In the genomic region with DNA sequence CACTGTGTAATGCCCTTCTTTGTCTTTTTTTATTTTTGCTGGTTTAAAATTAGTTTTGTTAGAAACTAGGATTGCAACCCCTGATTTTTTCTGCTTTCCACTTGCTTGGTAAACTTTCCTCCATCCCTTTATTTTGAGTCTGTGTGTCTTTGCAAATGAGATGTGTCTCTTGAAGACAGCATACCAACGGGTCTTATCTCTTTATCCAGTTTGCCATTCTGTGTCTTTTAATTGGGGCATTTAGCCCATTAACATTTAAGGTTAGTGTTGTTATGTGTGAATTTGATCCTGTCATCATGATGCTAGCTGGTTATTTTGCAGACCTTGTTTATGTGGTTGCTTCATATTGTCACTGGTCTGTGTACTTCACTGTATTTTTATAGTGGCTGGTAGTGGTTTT, we compare ENCODE assay signal across 35 cellular contexts.
"Had no signal": no experiment of that assay in that cellular context is flagged by ENCODE, and none has a peak within 500 bp of the region (broad histone marks: within the 10 kb centered on the region; RNA-seq: fewer than 3 reads in every experiment).

No MANE protein-coding gene starts in this region.

- H3K36me3 ChIP-seq: MG63 had no signal

- DNase-seq: Karpas-422, Kasumi-1, MG63, MM.1S, MV-4-11, NCI-H1048, NCI-H1092, NCI-H1092 treated with DMSO at 0.1 percent for 48 hours, NCI-H1105, NCI-H1105 treated with DMSO at 0.1 percent for 48 hours, NCI-H1417, NCI-H1417 treated with DMSO at 0.1 percent for 48 hours, NCI-H1436, NCI-H1436 treated with DMSO at 0.1 percent for 48 hours, NCI-H146, NCI-H1694, NCI-H1694 treated with DMSO at 0.1 percent for 48 hours, NCI-H187, NCI-H187 treated with DMSO at 0.1 percent for 48 hours, NCI-H1930, NCI-H2029, NCI-H2029 treated with DMSO at 0.1 percent for 48 hours, NCI-H2081, NCI-H2081 treated with DMSO at 0.1 percent for 48 hours, NCI-H2107, NCI-H2171, NCI-H2171 treated with DMSO at 0.1 percent for 48 hours, NCI-H2227 treated with DMSO at 0.1 percent for 48 hours, NCI-H226, NCI-H345, NCI-H446, NCI-H446 treated with DMSO at 0.1 percent for 48 hours, NCI-H510A, NCI-H510A treated with DMSO at 0.1 percent for 48 hours, NCI-H524 had no signal

- H3K4me3 ChIP-seq: MG63 had no signal
